26 cellular contexts compared by ENCODE assay signal in the genomic region with DNA sequence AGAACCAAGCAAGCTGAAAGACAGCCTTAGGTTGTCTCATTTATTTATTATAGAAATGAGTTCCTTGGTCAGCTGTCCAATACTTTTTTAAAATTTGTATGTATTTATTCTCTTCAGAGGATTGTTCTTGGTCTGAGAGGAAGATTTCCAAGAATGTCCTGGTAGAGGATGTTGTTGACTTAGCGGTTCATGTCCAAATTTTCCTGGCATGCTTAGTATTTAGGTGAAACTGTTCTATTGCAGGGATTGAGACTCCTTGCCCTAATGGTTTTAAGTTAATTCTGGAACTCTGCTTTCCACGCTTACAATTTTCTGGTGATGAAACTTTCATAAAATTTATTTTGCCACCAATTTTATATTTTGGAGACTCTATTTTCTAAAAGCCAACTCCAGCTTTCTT.
A peak's percentile ranks its signal among the peaks of the same experiment; 100 is the strongest.
DNase-seq lines count a peak whose midpoint lies in the region; ATAC-seq and TF ChIP-seq lines count a peak whose summit lies in the region.
"Had no signal": no experiment of that assay in that cellular context is flagged by ENCODE, and none has a peak within 500 bp of the region (broad histone marks: within the 10 kb centered on the region; RNA-seq: fewer than 3 reads in every experiment).

No MANE protein-coding gene starts in this region.

- peak; percentile 59 to 84 for ATAC-seq in left cardiac atrium
- peak; percentile 47 for ATAC-seq in left lobe of liver
- ATAC-seq in GM21786 (IDR thresholded peaks at IDR 0.05; ENCODE audit: unreplicated experiment) = no peak
- ATAC-seq in HG03196 (IDR thresholded peaks at IDR 0.05; ENCODE audit: unreplicated experiment) = no peak
- no peak for ATAC-seq in HG03097 (IDR thresholded peaks at IDR 0.05; ENCODE audit: low FRiP score, unreplicated experiment)
- ATAC-seq: HCT116, mucosa of descending colon had no signal

- intact Hi-C loops in left cardiac atrium (cut with DNase I) (no loop called here), cardiac septum (cut with DNase I) (no loop called here)

- H3K4me3 ChIP-seq in choroid plexus epithelial cell (ENCODE audit: low read depth, low read length) = no peak overlapping the region
- H3K4me3 ChIP-seq: mucosa of descending colon, smooth muscle cell, testis had no signal

- DNase-seq in left cardiac atrium (no peak), cardiac septum (ENCODE audit: low spot score) (no peak), choroid plexus epithelial cell (ENCODE audit: low read depth) (peak; percentile 72), left lobe of liver (ENCODE audit: low spot score) (no peak), SW480 (ENCODE audit: low spot score) (no peak)
- DNase-seq: activated CD4-positive, alpha-beta T cell treated with anti-CD3 and anti-CD28 coated beads for 4 hours; amygdala; BE2C; CD8-positive, alpha-beta memory T cell; DMS 273 treated with DMSO at 0.1 percent for 48 hours; erythroblast; Kasumi-1; mammary epithelial cell; mucosa of descending colon; NCI-H1417 treated with DMSO at 0.1 percent for 48 hours; NCI-H2029 treated with DMSO at 0.1 percent for 48 hours; NCI-H69; SHP77 treated with DMSO at 0.1 percent for 48 hours; stimulated activated naive CD4-positive, alpha-beta T cell treated with Interleukin-2 at 50 U/mL for 16 hours; testis; WERI-Rb-1 had no signal

- no peak for TF ChIP-seq CTCF in choroid plexus epithelial cell (conservative IDR thresholded peaks at IDR 0.05; ENCODE audit: low read depth, low read length)

Comparison
In these comparisons a context has a peak if more than half of its experiments do, and no peak if none do; other contexts are left out.
1. ATAC-seq: peak in left cardiac atrium (2 of 2) and left lobe of liver (single experiment); none in GM21786 (single experiment), HG03196 (single experiment) and HG03097 (single experiment).